Comparison of ENCODE assay signal across 22 cellular contexts in genomic region chr1:197470330-197470729, GRCh38.
"Had no signal": no experiment of that assay in that cellular context is flagged by ENCODE, and none has a peak within 500 bp of the region (broad histone marks: within the 10 kb centered on the region; RNA-seq: fewer than 3 reads in every experiment).

No MANE protein-coding gene starts in this region.

- H3K9me3 ChIP-seq: esophagus squamous epithelium, left ventricle myocardium inferior, lower lobe of right lung, right atrium auricular region, sigmoid colon, stomach had no signal

- H3K36me3 Mint-ChIP-seq: naive B cell had no signal

- H3K27me3 Mint-ChIP-seq: dendritic cell treated with granulocyte-macrophage colony-stimulating factor and Interleukin-4, amounts not matched to agents 40 ng/mL and 50 ng/mL, for 4 days had no signal

- H3K4me2 ChIP-seq: hepatocyte had no signal

- H3K9me3 Mint-ChIP-seq: dendritic cell treated with granulocyte-macrophage colony-stimulating factor and Interleukin-4, amounts not matched to agents 40 ng/mL and 50 ng/mL, for 4 days; effector memory CD8-positive, alpha-beta T cell; naive B cell; nephron progenitor cell had no signal

- H3K27me3 ChIP-seq: esophagus squamous epithelium, hepatocyte, right atrium auricular region, sigmoid colon, stomach had no signal

- H3K27ac Mint-ChIP-seq: dendritic cell treated with granulocyte-macrophage colony-stimulating factor and Interleukin-4, amounts not matched to agents 40 ng/mL and 50 ng/mL, for 4 days; effector memory CD8-positive, alpha-beta T cell; naive B cell; nephron progenitor cell had no signal

- H3K4me3 ChIP-seq: esophagus squamous epithelium, hepatocyte, left ventricle myocardium inferior, lower lobe of right lung, right atrium auricular region, sigmoid colon, skin epidermis, stomach had no signal

- H2AFZ ChIP-seq: hepatocyte had no signal

- H3K36me3 ChIP-seq: esophagus squamous epithelium, left ventricle myocardium inferior, lower lobe of right lung, right atrium auricular region, sigmoid colon, stomach had no signal

- DNase-seq: effector memory CD8-positive, alpha-beta T cell; esophagus squamous epithelium; foreskin fibroblast; kidney; left cardiac atrium; left ventricle myocardium inferior; lower lobe of right lung; mesenchymal stem cell; naive B cell; nephron progenitor cell; posterior cingulate gyrus; sigmoid colon; stimulated activated CD4-positive, alpha-beta T cell treated with anti-CD3 and anti-CD28 coated beads, Interleukin-2, amount 100 ng/mL, for 24 hours; stimulated activated CD4-positive, alpha-beta T cell treated with anti-CD3 and anti-CD28 coated beads, Interleukin-4, amount 100 ng/mL, for 4 hours; stimulated activated naive CD4-positive, alpha-beta T cell; stomach; trophoblast cell had no signal

- FAIRE-seq: colon, kidney had no signal

- H3K79me2 ChIP-seq: hepatocyte had no signal

- H3K4me3 Mint-ChIP-seq: effector memory CD8-positive, alpha-beta T cell; nephron progenitor cell had no signal

- H3K27ac ChIP-seq: esophagus squamous epithelium, hepatocyte, left ventricle myocardium inferior, lower lobe of right lung, right atrium auricular region, sigmoid colon, skin epidermis, stomach had no signal

- H3K4me1 ChIP-seq: esophagus squamous epithelium, lower lobe of right lung, right atrium auricular region, sigmoid colon, stomach had no signal

- ATAC-seq: effector memory CD8-positive, alpha-beta T cell; left cardiac atrium; lower lobe of right lung had no signal
